ENCODE assay signal across 18 cellular contexts in the genomic region with DNA sequence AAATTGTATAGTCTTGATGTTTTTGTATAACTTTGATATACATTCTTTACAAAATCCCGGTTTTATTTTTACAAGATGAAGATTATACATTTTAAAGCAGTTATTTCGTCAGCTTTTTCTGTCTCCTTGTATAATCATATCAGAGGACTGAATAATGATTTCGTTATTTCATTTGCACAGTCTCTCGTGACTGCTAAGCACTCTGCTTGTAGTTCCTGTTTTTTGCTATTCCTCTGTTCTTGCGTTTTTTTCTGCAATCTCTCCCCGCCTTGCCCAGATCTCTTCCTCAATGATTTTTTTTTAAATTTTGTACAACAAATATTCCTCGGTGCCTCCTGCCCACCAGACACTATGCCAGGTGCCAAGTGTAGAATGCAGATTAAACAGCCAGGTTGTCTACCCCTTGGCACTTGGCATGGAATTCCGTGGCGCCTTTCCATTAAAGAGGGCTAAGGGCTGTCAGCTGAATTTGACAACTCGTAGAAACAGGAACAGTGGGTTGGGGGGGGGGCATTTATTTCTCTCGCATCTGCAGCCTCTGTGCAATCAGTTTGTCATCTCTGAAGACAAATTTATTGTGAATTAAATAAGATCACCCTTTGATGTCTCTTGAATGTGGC.
DNase-seq lines count a peak whose midpoint lies in the region; ATAC-seq and TF ChIP-seq lines count a peak whose summit lies in the region.
"Had no signal": no experiment of that assay in that cellular context is flagged by ENCODE, and none has a peak within 500 bp of the region (broad histone marks: within the 10 kb centered on the region; RNA-seq: fewer than 3 reads in every experiment).

No MANE protein-coding gene starts in this region.

- no peak overlapping the region for H2AFZ ChIP-seq in neural progenitor cell (replicated peaks)
- H2AFZ ChIP-seq: parathyroid adenoma had no signal

- no peak overlapping the region for H3K9ac ChIP-seq in neural progenitor cell
- H3K9ac ChIP-seq: parathyroid adenoma had no signal

- peaks cover 12% of the 10 kb centered on the region for H3K36me3 Mint-ChIP-seq in brain
- peaks cover 3% of the 10 kb centered on the region for H3K36me3 Mint-ChIP-seq in neural progenitor cell
- H3K36me3 Mint-ChIP-seq: stimulated activated naive B cell treated with anti-CD40 and anti-IgM and Interleukin-4, amounts not matched to agents 10 μg/mL and 1 μg/mL and 100 μg/mL, for 72 hours had no signal

- no peak for ATAC-seq in GM18502 (IDR thresholded peaks at IDR 0.05; ENCODE audit: poor library complexity, unreplicated experiment)
- no peak for ATAC-seq in GM21576 (IDR thresholded peaks at IDR 0.05; ENCODE audit: unreplicated experiment)
- ATAC-seq: HepG2; stimulated activated naive B cell treated with anti-CD40 and anti-IgM and Interleukin-4, amounts not matched to agents 10 μg/mL and 1 μg/mL and 100 μg/mL, for 72 hours had no signal

- peak; percentile 38 to 61 for DNase-seq in HL-60 (ENCODE audit: low read depth in 1 of 2, low spot score in 1 of 2)
- DNase-seq in NCI-H1694 treated with DMSO at 0.1 percent for 48 hours (lab: John Stamatoyannopoulos, UW) = peak; percentile 66
- DNase-seq in neural progenitor cell (ENCODE audit: low spot score) = no peak
- DNase-seq in DMS79 treated with DMSO at 0.1 percent for 48 hours (lab: John Stamatoyannopoulos, UW) = no peak
- DNase-seq: activated CD4-positive, alpha-beta T cell treated with anti-CD3 and anti-CD28 coated beads, Interleukin-2, amount 50 U/mL, for 48 hours; activated T-cell treated with anti-CD3 and anti-CD28 coated beads, Interleukin-2, amount 50 U/mL, for 48 hours; DMS53; kidney; NCI-H526; stimulated activated naive B cell treated with anti-CD40 and anti-IgM and Interleukin-4, amounts not matched to agents 10 μg/mL and 1 μg/mL and 100 μg/mL, for 72 hours; uterus had no signal

- H3K4me3 ChIP-seq in HL-60 (replicated peaks; ENCODE audit: insufficient read depth, low read length) = no peak overlapping the region
- H3K4me3 ChIP-seq in neural progenitor cell = no peak overlapping the region
- H3K4me3 ChIP-seq: skin epidermis, uterus had no signal

- H3K9me3 Mint-ChIP-seq in brain = peaks cover 0 to 3% (median 0%) of the 10 kb centered on the region in 5 experiments
- H3K9me3 Mint-ChIP-seq in neural progenitor cell = no peaks in the 10 kb centered on the region
- H3K9me3 Mint-ChIP-seq: stimulated activated naive B cell treated with anti-CD40 and anti-IgM and Interleukin-4, amounts not matched to agents 10 μg/mL and 1 μg/mL and 100 μg/mL, for 72 hours; T-helper 2 cell treated with Interferon-gamma antibody and Interleukin-4, amounts not matched to agents 5 μg/mL and 100 μg/mL, for 36 hours had no signal

- H3K27me3 ChIP-seq in HL-60 (ENCODE audit: insufficient read depth, poor library complexity, severe bottlenecking) (no peaks in the 10 kb centered on the region), neural progenitor cell (no peaks in the 10 kb centered on the region)
- H3K27me3 ChIP-seq: uterus had no signal

- H3K4me1 ChIP-seq in neural progenitor cell = peaks cover 18% of the 10 kb centered on the region
- H3K4me1 ChIP-seq: parathyroid adenoma, uterus had no signal

- peak overlapping the region; percentile 56 for H3K27ac ChIP-seq in HL-60 (replicated peaks)
- H3K27ac ChIP-seq in neural progenitor cell = no peak overlapping the region
- H3K27ac ChIP-seq: parathyroid adenoma, skin epidermis had no signal

- TF ChIP-seq CTCF in HL-60 (IDR thresholded peaks at IDR 0.05; ENCODE audit: insufficient read depth, low read length) = no peak
- no peak for TF ChIP-seq CTCF in brain (conservative IDR thresholded peaks at IDR 0.05)
- TF ChIP-seq CTCF in neural progenitor cell (IDR thresholded peaks at IDR 0.05) = no peak

- peaks cover 44% of the 10 kb centered on the region for H3K4me1 Mint-ChIP-seq in brain
- peaks cover 38% of the 10 kb centered on the region for H3K4me1 Mint-ChIP-seq in neural progenitor cell

- H3K27me3 Mint-ChIP-seq in brain (no peaks in the 10 kb centered on the region), neural progenitor cell (ENCODE audit: insufficient read depth, low read depth) (no peaks in the 10 kb centered on the region)

- no peaks in the 10 kb centered on the region for H3K9me3 ChIP-seq in neural progenitor cell (ENCODE audit: low read depth)
- H3K9me3 ChIP-seq: uterus had no signal

- H4K20me1 ChIP-seq in neural progenitor cell (ENCODE audit: low read depth) = no peaks in the 10 kb centered on the region

- peaks cover 7% of the 10 kb centered on the region for H3F3A ChIP-seq in neural progenitor cell (ENCODE audit: low read depth)

- no peaks in the 10 kb centered on the region for H3K36me3 ChIP-seq in neural progenitor cell
- H3K36me3 ChIP-seq: uterus had no signal

- no peaks in the 10 kb centered on the region for H3K79me2 ChIP-seq in neural progenitor cell (ENCODE audit: low read depth)
- H3K79me2 ChIP-seq: parathyroid adenoma had no signal

- H3K4me2 ChIP-seq in neural progenitor cell = peak overlapping the region; percentile 50

- H3K4me3 Mint-ChIP-seq in brain (peak overlapping the region in 4 of 5 experiments; percentile 3 to 23 (median 16)), neural progenitor cell (no peak overlapping the region)
- H3K4me3 Mint-ChIP-seq: stimulated activated naive B cell treated with anti-CD40 and anti-IgM and Interleukin-4, amounts not matched to agents 10 μg/mL and 1 μg/mL and 100 μg/mL, for 72 hours; T-helper 2 cell treated with Interferon-gamma antibody and Interleukin-4, amounts not matched to agents 5 μg/mL and 100 μg/mL, for 36 hours had no signal

- peak overlapping the region; percentile 7 to 72 (median 61) for H3K27ac Mint-ChIP-seq in brain
- H3K27ac Mint-ChIP-seq in neural progenitor cell = no peak overlapping the region
- H3K27ac Mint-ChIP-seq: stimulated activated naive B cell treated with anti-CD40 and anti-IgM and Interleukin-4, amounts not matched to agents 10 μg/mL and 1 μg/mL and 100 μg/mL, for 72 hours; T-helper 2 cell treated with Interferon-gamma antibody and Interleukin-4, amounts not matched to agents 5 μg/mL and 100 μg/mL, for 36 hours had no signal

Comparison
In these comparisons a context has a peak if more than half of its experiments do, and no peak if none do; other contexts are left out.
1. DNase-seq: peak in HL-60 (2 of 2) and NCI-H1694 treated with DMSO at 0.1 percent for 48 hours (single experiment); none in neural progenitor cell (single experiment) and DMS79 treated with DMSO at 0.1 percent for 48 hours (single experiment).